In the genomic region with DNA sequence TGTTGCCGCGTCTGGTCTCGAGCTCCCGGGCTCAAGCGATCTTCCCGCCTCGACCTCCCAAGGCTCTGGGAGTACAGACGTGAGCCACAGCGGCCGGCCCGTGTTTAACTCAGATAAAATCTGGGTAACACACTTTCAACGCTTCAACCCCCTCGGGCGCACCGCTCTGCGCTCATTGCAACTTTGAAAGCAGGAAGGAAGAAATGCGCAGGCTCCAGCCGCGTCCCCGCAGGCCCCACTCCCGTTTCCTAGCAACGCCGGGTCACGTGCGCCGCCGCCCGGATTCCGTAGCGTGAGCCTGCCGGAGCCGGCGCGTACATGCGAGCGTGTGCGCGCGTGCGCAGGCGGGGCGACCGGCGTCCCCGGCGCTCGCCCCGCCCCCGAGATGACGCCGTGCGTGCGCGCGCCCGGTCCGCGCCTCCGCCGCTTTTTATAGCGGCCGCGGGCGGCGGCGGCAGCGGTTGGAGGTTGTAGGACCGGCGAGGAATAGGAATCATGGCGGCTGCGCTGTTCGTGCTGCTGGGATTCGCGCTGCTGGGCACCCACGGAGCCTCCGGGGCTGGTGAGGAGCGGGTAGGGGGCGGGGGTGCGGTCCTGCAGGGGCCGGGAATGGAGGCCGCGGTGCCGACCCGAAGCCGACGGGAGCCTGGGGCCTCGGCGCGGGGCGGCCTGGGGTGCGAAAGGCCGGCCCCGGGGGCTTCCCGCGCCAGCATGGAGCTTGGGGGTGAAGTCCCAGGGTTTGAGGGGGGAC, we compare ENCODE assay signal across 8 cellular contexts. TPM values are rescaled to one million over a fixed set of nuclear protein-coding genes. Genes with fewer than 3 reads are reported as not detected.
DNase-seq lines count a peak whose midpoint lies in the region; ATAC-seq, FAIRE-seq and TF ChIP-seq lines count a peak whose summit lies in the region.

A gene (plus strand): TSS at position 457 of the 751 bp plus-strand sequence. CDS start 39 bp downstream, at position 496.

- H3K9me3 ChIP-seq in mucosa of descending colon = no peaks in the 10 kb centered on the region

- no peaks in the 10 kb centered on the region for H3K36me3 Mint-ChIP-seq in IgD-negative memory B cell

- H3K27me3 Mint-ChIP-seq in IgD-negative memory B cell = no peaks in the 10 kb centered on the region

- peak within 1 kb of the TSS; percentile 92 for H3K4me3 ChIP-seq in epithelial cell of esophagus (ENCODE audit: low read length)
- H3K4me3 ChIP-seq in mucosa of descending colon = peak within 1 kb of the TSS; percentile 97

- H3K4me3 Mint-ChIP-seq in IgD-negative memory B cell = peak within 1 kb of the TSS; percentile 81 to 100 (median 94)

- FAIRE-seq in D721Med (lab: Jason Lieb, UNC) = no peak

- DNase-seq in D721Med (ENCODE audit: insufficient read length, low spot score) = peak; percentile 91
- peak; percentile 70 for DNase-seq in OCI-M2 (lab: John Stamatoyannopoulos, UW; ENCODE audit: unreplicated experiment)
- peak; percentile 97 for DNase-seq in activated T-cell treated with anti-CD3 and anti-CD28 coated beads for 4 hours
- peak; percentile 99 for DNase-seq in epithelial cell of esophagus (ENCODE audit: low read depth)
- DNase-seq in mucosa of descending colon = peak; percentile 98 to 99 (median 99)
- peak; percentile 99 for DNase-seq in stimulated activated CD8-positive, alpha-beta memory T cell treated with anti-CD3 and anti-CD28 coated beads, Interleukin-4, amount 100 ng/mL, for 24 hours (ENCODE audit: low read depth)

- H3K36me3 ChIP-seq in mucosa of descending colon (ENCODE audit: low read depth) = no peaks in the 10 kb centered on the region

- H3K9me3 Mint-ChIP-seq in IgD-negative memory B cell = no peaks in the 10 kb centered on the region

- H3K27ac Mint-ChIP-seq in IgD-negative memory B cell = peak within 1 kb of the TSS; percentile 88 to 98 (median 97)

- intact Hi-C loops in mucosa of descending colon (cut with DNase I, micrococcal nuclease) = no loop called here

- peaks cover 16 to 19% (median 18%) of the 10 kb centered on the region in 3 donors for H3K4me1 Mint-ChIP-seq in IgD-negative memory B cell

- H3K4me1 ChIP-seq in mucosa of descending colon (ENCODE audit: low read depth) = peaks cover 31% of the 10 kb centered on the region

- TF ChIP-seq CTCF in D721Med (IDR thresholded peaks at IDR 0.05; ENCODE audit: insufficient read depth, missing control alignments) = no peak
- no peak for TF ChIP-seq CTCF in epithelial cell of esophagus (IDR thresholded peaks at IDR 0.05; ENCODE audit: insufficient read depth, low read depth, low read length, missing control alignments)
- TF ChIP-seq CTCF in mucosa of descending colon (IDR thresholded peaks at IDR 0.05) = no peak

- peak; percentile 75 for ATAC-seq in GM21529 (IDR thresholded peaks at IDR 0.05; ENCODE audit: unreplicated experiment)
- ATAC-seq in mucosa of descending colon = peak; percentile 92

RNA-seq across cellular contexts. Expression of the gene that starts here (rescaled TPM):
- polyA plus RNA-seq in IgD-negative memory B cell = 287 TPM
- total RNA-seq in mucosa of descending colon = 1,000 to 10,000 TPM in 1 of 3 donors, 100 to 1,000 TPM in 2; 695 to 1,536 (median 896) TPM

Comparison
In these comparisons a context has a peak if more than half of its experiments do, and no peak if none do; other contexts are left out.
1. Peak in every context shown above with its lines: DNase-seq, ATAC-seq and H3K4me3 ChIP-seq.